In the genomic region with DNA sequence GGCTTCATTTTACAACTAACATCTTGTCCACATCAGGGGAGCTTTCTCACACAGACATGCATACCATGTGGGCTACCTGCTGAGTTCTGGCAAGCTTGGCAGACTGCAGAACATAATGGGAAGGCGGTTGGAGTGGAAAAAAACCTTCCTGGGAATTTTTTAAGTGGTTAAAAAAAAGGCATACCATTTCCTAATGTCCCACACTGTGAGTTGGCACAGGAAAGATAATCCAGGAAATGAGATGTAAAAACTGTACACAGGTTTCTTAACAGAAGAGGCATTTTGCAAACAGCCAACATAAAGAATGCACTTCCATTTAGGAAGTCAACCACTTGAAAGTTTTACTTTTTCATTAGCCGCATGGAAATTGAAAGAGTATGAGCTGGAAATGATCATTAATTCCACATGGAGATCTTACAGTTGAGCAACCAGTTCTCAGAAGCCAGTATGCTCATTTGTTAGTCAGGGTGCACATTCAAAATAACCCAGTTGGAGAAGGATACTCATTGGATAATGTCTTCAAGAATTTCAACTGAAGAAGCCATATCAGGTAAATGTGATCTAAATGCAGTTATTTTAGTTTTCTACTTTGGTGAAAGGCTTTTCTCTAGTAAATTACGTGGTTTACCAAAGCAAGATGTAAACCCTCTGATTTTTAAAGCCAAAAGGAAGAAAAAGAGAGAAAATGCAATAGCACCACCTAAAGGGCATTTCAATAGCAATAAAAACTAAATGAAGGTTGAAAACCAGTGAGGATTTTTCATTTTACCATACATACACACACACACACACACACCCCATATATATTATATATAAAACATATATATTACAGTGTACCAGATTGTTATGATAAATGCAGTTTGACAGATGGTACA, we compare ENCODE assay signal across 9 cellular contexts.
DNase-seq lines count a peak whose midpoint lies in the region; ATAC-seq and TF ChIP-seq lines count a peak whose summit lies in the region.
"Had no signal": no experiment of that assay in that cellular context is flagged by ENCODE, and none has a peak within 500 bp of the region (broad histone marks: within the 10 kb centered on the region; RNA-seq: fewer than 3 reads in every experiment).

No MANE protein-coding gene starts in this region.

- H3K4me1 ChIP-seq in neural progenitor cell = peaks cover 15% of the 10 kb centered on the region

- H3K36me3 ChIP-seq in neural progenitor cell = no peaks in the 10 kb centered on the region

- H3K36me3 Mint-ChIP-seq in neural progenitor cell = no peaks in the 10 kb centered on the region

- H3K27ac ChIP-seq in neural progenitor cell = no peak overlapping the region

- H3K9me3 Mint-ChIP-seq in neural progenitor cell = no peaks in the 10 kb centered on the region
- H3K9me3 Mint-ChIP-seq: activated T-helper 2 cell treated with anti-CD3 and anti-CD28 coated beads, Interferon-gamma antibody, Interleukin-2, Interleukin-4, amounts not matched to agents 10 μg/mL and 5 μg/mL and 100 μg/mL, durations not matched to agents 14 hours and 24 hours and 36 hours had no signal

- H3K27ac Mint-ChIP-seq in neural progenitor cell = no peak overlapping the region
- H3K27ac Mint-ChIP-seq: activated T-helper 2 cell treated with anti-CD3 and anti-CD28 coated beads, Interferon-gamma antibody, Interleukin-2, Interleukin-4, amounts not matched to agents 10 μg/mL and 5 μg/mL and 100 μg/mL, durations not matched to agents 14 hours and 24 hours and 36 hours had no signal

- no peaks in the 10 kb centered on the region for H3K79me2 ChIP-seq in neural progenitor cell (ENCODE audit: low read depth)

- no peaks in the 10 kb centered on the region for H3K27me3 Mint-ChIP-seq in neural progenitor cell (ENCODE audit: insufficient read depth, low read depth)

- H2AFZ ChIP-seq in neural progenitor cell (replicated peaks) = peak overlapping the region; percentile 78

- no peak overlapping the region for H3K4me3 Mint-ChIP-seq in neural progenitor cell

- peaks cover 11% of the 10 kb centered on the region for H3K4me1 Mint-ChIP-seq in neural progenitor cell

- H3K27me3 ChIP-seq in neural progenitor cell = no peaks in the 10 kb centered on the region

- peak overlapping the region; percentile 36 for H3K4me2 ChIP-seq in neural progenitor cell

- no peaks in the 10 kb centered on the region for H3K9me3 ChIP-seq in neural progenitor cell (ENCODE audit: low read depth)

- H3K9ac ChIP-seq in neural progenitor cell = no peak overlapping the region

- DNase-seq in EH (ENCODE audit: low read depth) (peak; percentile 68), amniotic epithelial cell (ENCODE audit: low read depth) (peak; percentile 25), neural progenitor cell (ENCODE audit: low spot score) (peak; percentile 61), NCI-H82 treated with DMSO at 0.1 percent for 48 hours (lab: John Stamatoyannopoulos, UW; ENCODE audit: unreplicated experiment) (no peak), GOT3 (lab: John Stamatoyannopoulos, UW) (no peak)
- no peak for DNase-seq in effector CD4-positive, alpha-beta T cell

- peak; percentile 49 for TF ChIP-seq RAD21 in Ishikawa (IDR thresholded peaks at IDR 0.05; ENCODE audit: low read depth)

- peak; percentile 64 for TF ChIP-seq CTCF in neural progenitor cell (IDR thresholded peaks at IDR 0.05)

- TF ChIP-seq EP300 in Ishikawa (IDR thresholded peaks at IDR 0.05; ENCODE audit: borderline replicate concordance) = peak; percentile 99

- no peaks in the 10 kb centered on the region for H4K20me1 ChIP-seq in neural progenitor cell (ENCODE audit: low read depth)

- no peaks in the 10 kb centered on the region for H3F3A ChIP-seq in neural progenitor cell (ENCODE audit: low read depth)

- ATAC-seq in esophagus mucosa = no peak

- no peak overlapping the region for H3K4me3 ChIP-seq in neural progenitor cell

TF ChIP-seq in Ishikawa, 13 proteins besides CTCF, POLR2A, EP300 and RAD21:
- TF ChIP-seq ZBTB7A (IDR thresholded peaks at IDR 0.05; ENCODE audit: low read depth) (no peak), TEAD4 (IDR thresholded peaks at IDR 0.05) (peak; percentile 97), FOXM1 (IDR thresholded peaks at IDR 0.05; ENCODE audit: borderline replicate concordance, low read depth) (peak; percentile 98), CEBPB (IDR thresholded peaks at IDR 0.05) (peak; percentile 72), YY1 (IDR thresholded peaks at IDR 0.05; ENCODE audit: low read depth) (peak; percentile 57), TCF12 (IDR thresholded peaks at IDR 0.05; ENCODE audit: low read depth) (peak; percentile 98), CREB1 (IDR thresholded peaks at IDR 0.05; ENCODE audit: low read depth) (no peak), NFIC (IDR thresholded peaks at IDR 0.05) (peak; percentile 99)
- TF ChIP-seq, protein P1, sequence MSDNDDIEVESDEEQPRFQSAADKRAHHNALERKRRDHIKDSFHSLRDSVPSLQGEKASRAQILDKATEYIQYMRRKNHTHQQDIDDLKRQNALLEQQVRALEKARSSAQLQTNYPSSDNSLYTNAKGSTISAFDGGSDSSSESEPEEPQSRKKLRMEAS (IDR thresholded peaks at IDR 0.05) = peak; percentile 75
TF ChIP-seq in Ishikawa: peak in this region for 7.

Comparison
In these comparisons a context has a peak if more than half of its experiments do, and no peak if none do; other contexts are left out.
1. DNase-seq: peak in EH (single experiment), amniotic epithelial cell (single experiment) and neural progenitor cell (single experiment); none in NCI-H82 treated with DMSO at 0.1 percent for 48 hours (single experiment), effector CD4-positive, alpha-beta T cell (single experiment) and GOT3 (single experiment).